ENCODE assay signal across 9 cellular contexts in the genomic region with DNA sequence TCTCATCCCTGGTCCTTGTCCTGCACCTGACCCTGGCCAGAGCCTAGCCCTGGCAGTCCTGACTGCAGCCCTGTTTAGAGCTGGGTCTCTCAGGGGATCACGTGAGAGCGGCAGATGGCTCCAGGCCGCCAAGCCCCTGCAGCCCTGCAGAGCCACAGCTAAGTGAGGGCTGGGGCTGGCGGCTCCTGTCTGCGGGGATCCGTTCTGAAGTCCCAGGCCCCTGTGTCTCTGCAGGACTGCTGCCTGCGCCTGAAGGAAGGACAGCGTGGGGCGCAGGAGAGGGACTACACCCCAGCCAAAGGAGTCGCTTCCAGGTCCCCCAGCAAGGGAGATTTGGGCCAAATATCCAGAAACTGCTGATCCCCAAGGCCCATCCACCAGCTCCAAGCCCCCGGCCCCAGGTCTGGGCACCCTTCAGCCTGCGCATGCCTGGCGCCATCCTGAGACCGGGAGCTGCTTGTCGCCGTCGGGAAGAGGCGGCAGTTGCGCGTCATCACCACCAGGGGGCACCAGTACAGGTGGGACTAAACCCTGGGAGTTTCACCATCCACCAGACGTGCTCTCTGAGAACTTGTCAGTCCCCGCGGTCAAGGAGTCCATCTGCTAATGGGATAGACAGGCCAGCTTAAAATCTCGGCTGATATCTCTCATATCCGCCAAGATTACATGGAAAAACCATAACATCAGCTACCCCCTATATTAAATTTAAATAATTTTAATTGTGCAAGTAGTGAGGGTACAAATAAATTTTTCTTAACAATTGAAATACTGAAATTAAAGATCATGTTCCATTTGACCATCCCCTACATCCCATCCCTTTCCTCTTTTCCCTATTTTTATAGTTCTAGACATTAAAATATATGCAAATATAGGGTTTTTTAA. TPM values are rescaled to one million over a fixed set of nuclear protein-coding genes. Genes with fewer than 3 reads are reported as not detected.
DNase-seq lines count a peak whose midpoint lies in the region; ATAC-seq and TF ChIP-seq lines count a peak whose summit lies in the region.
"Had no signal": no experiment of that assay in that cellular context is flagged by ENCODE, and none has a peak within 500 bp of the region (broad histone marks: within the 10 kb centered on the region; RNA-seq: fewer than 3 reads in every experiment).

No MANE protein-coding gene starts in this region.

- no peak for TF ChIP-seq POLR2A in upper lobe of left lung (IDR thresholded peaks at IDR 0.05)

- peak; percentile 42 for DNase-seq in DMS79 (lab: John Stamatoyannopoulos, UW)
- DNase-seq in HuH-7 (ENCODE audit: low spot score) = peak; percentile 89
- DNase-seq in glomerular endothelial cell (ENCODE audit: extremely low read depth, low read depth, low spot score) = peak; percentile 39
- peak; percentile 93 for DNase-seq in osteocyte (ENCODE audit: extremely low spot score, unreplicated experiment)
- DNase-seq in upper lobe of left lung = peak; percentile 84 to 93

- peaks cover 9 to 25% (median 18%) of the 10 kb centered on the region in 4 donors for H3K4me1 ChIP-seq in upper lobe of left lung

- no peak overlapping the region for H3K4me3 ChIP-seq in upper lobe of left lung

- H3K27ac Mint-ChIP-seq in activated T-helper 17 cell treated with anti-CD3 and anti-CD28 coated beads, Interleukin-2, amount 50 U/mL, for 72 hours = no peak overlapping the region
- H3K27ac Mint-ChIP-seq in osteocyte (ENCODE audit: unreplicated experiment) = no peak overlapping the region

- TF ChIP-seq CTCF in osteocyte (IDR thresholded peaks at IDR 0.05) (peak; percentile 95), upper lobe of left lung (IDR thresholded peaks at IDR 0.05) (peak; percentile 94 to 97 (median 95))

- WGBS in upper lobe of left lung, 2 donors = 11 to 17% methylated on average over 6 to 20 of the region's 25 CpGs

- H3K36me3 ChIP-seq in upper lobe of left lung = no peaks in the 10 kb centered on the region

- no peaks in the 10 kb centered on the region for H3K4me1 Mint-ChIP-seq in activated T-helper 17 cell treated with anti-CD3 and anti-CD28 coated beads, Interleukin-2, amount 50 U/mL, for 72 hours
- peaks cover 2% of the 10 kb centered on the region for H3K4me1 Mint-ChIP-seq in osteocyte (ENCODE audit: unreplicated experiment)

- no peak overlapping the region for H3K4me3 Mint-ChIP-seq in activated T-helper 17 cell treated with anti-CD3 and anti-CD28 coated beads, Interleukin-2, amount 50 U/mL, for 72 hours
- H3K4me3 Mint-ChIP-seq in osteocyte (ENCODE audit: unreplicated experiment) = no peak overlapping the region

- H3K27me3 Mint-ChIP-seq in activated T-helper 17 cell treated with anti-CD3 and anti-CD28 coated beads, Interleukin-2, amount 50 U/mL, for 72 hours = peaks cover 24% of the 10 kb centered on the region
- peaks cover 65% of the 10 kb centered on the region for H3K27me3 Mint-ChIP-seq in osteocyte (ENCODE audit: unreplicated experiment)

- TF ChIP-seq EP300 in upper lobe of left lung (IDR thresholded peaks at IDR 0.05) = no peak

- H3K27me3 ChIP-seq in upper lobe of left lung = no peaks in the 10 kb centered on the region

- no peaks in the 10 kb centered on the region for H3K9me3 Mint-ChIP-seq in activated T-helper 17 cell treated with anti-CD3 and anti-CD28 coated beads, Interleukin-2, amount 50 U/mL, for 72 hours
- H3K9me3 Mint-ChIP-seq in osteocyte (ENCODE audit: unreplicated experiment) = no peaks in the 10 kb centered on the region

- no peaks in the 10 kb centered on the region for H3K9me3 ChIP-seq in upper lobe of left lung

- no peaks in the 10 kb centered on the region for H3K36me3 Mint-ChIP-seq in activated T-helper 17 cell treated with anti-CD3 and anti-CD28 coated beads, Interleukin-2, amount 50 U/mL, for 72 hours (ENCODE audit: low read depth)
- no peaks in the 10 kb centered on the region for H3K36me3 Mint-ChIP-seq in osteocyte (ENCODE audit: unreplicated experiment)

- ATAC-seq in GM21528 (IDR thresholded peaks at IDR 0.05; ENCODE audit: low FRiP score, unreplicated experiment) (peak; percentile 77), upper lobe of left lung (ENCODE audit: low FRiP score in 2 of 2) (peak; percentile 78 to 91)
- ATAC-seq in activated T-helper 17 cell treated with anti-CD3 and anti-CD28 coated beads, Interleukin-2, amount 50 U/mL, for 72 hours (replicated peaks) = peak; percentile 69

- no peak overlapping the region for H3K27ac ChIP-seq in upper lobe of left lung

TF ChIP-seq in PFSK-1, 5 proteins besides CTCF, POLR2A, EP300 and RAD21:
- TF ChIP-seq POLR2AphosphoS5 (IDR thresholded peaks at IDR 0.05; ENCODE audit: low read depth, low read length) (no peak), FOXP2 (optimal IDR thresholded peaks at IDR 0.05; ENCODE audit: borderline replicate concordance, extremely low read depth, extremely low read length, insufficient read depth) (peak; percentile 67), SIN3A (IDR thresholded peaks at IDR 0.05; ENCODE audit: borderline replicate concordance, insufficient read depth, low read length) (no peak), TAF1 (IDR thresholded peaks at IDR 0.05; ENCODE audit: borderline replicate concordance, insufficient read depth, low read length) (no peak), REST (IDR thresholded peaks at IDR 0.05; ENCODE audit: insufficient read depth in 1 of 2, low read depth in 2 of 2, low read length in 2 of 2) (no peak)
TF ChIP-seq in PFSK-1: peak in this region for 1.

RNA-seq across cellular contexts. Expression of gene GHRHR, which starts 25.1 kb away (rescaled TPM):
- not detected for polyA plus RNA-seq in PFSK-1 (2012; ENCODE audit: insufficient read length, low read depth)
- total RNA-seq in activated T-helper 17 cell treated with anti-CD3 and anti-CD28 coated beads, Interleukin-2, amount 50 U/mL, for 72 hours = not detected
- not detected in 2 replicates for total RNA-seq in glomerular endothelial cell
- not detected in 2 replicates for total RNA-seq in osteocyte
- total RNA-seq in upper lobe of left lung = 1 to 10 TPM in 2 of 6 donors, under 1 TPM in 2, not detected in 2; 0.67 to 3.1 (median 1.1) TPM
- total RNA-seq: skeletal muscle tissue had no signal

RNA-seq across cellular contexts. Expression of gene AQP1, which starts 27.0 kb away (rescaled TPM):
- 0.65 TPM for polyA plus RNA-seq in PFSK-1 (2012; ENCODE audit: insufficient read length, low read depth)
- total RNA-seq in activated T-helper 17 cell treated with anti-CD3 and anti-CD28 coated beads, Interleukin-2, amount 50 U/mL, for 72 hours = under 1 TPM in 1 of 2 donors, not detected in 1; 0.08 TPM
- total RNA-seq in glomerular endothelial cell = 0.82 and 6.9 TPM in 2 replicates
- total RNA-seq in osteocyte = 6.0 and 6.7 TPM in 2 replicates
- 1,000 to 10,000 TPM in 1 of 6 donors, 100 to 1,000 TPM in 5; 113 to 1,228 (median 802) TPM for total RNA-seq in upper lobe of left lung

Comparison
In these comparisons a context has a peak if more than half of its experiments do, and no peak if none do; other contexts are left out.
1. DNase-seq: peak in every context shown above with its lines; median percentile 93 in osteocyte; 89 in HuH-7; 88 in upper lobe of left lung; 42 in DMS79; 39 in glomerular endothelial cell.
2. RNA of gene AQP1, which starts 27.0 kb away (total RNA-seq): 113 to 1,228 TPM in upper lobe of left lung; 0.82 to 6.9 TPM in glomerular endothelial cell, 6.0 to 6.7 TPM in osteocyte and 0.08 TPM in activated T-helper 17 cell treated with anti-CD3 and anti-CD28 coated beads, Interleukin-2, amount 50 U/mL, for 72 hours; every median in the first group is over 10 times any median in the second.
3. Peak in every context shown above with its lines, with median percentiles within 50 percentile points of each other: ATAC-seq.